ENCODE assay signal across 37 cellular contexts in genomic region chr4:79934660-79935059, GRCh38.
"Had no signal": no experiment of that assay in that cellular context is flagged by ENCODE, and none has a peak within 500 bp of the region (broad histone marks: within the 10 kb centered on the region; RNA-seq: fewer than 3 reads in every experiment).

No MANE protein-coding gene starts in this region.

- H3K36me3 ChIP-seq: adrenal gland, brain microvascular endothelial cell, breast epithelium had no signal

- H3K27ac ChIP-seq: adrenal gland, body of pancreas, brain microvascular endothelial cell, breast epithelium, VCaP had no signal

- H3K4me3 Mint-ChIP-seq: activated B cell treated with CpG ODN at 0.5 μM for 24 hours; activated CD4-positive, alpha-beta memory T cell treated with anti-CD3 and anti-CD28 coated beads for 36 hours; activated CD4-positive, alpha-beta T cell treated with anti-CD3 and anti-CD28 coated beads, Interleukin-2, amount 10 ng/mL, durations not matched to agents 24 days and 14 days; activated CD8-positive, alpha-beta T cell treated with anti-CD3 and anti-CD28 coated beads for 36 hours; activated naive CD4-positive, alpha-beta T cell treated with anti-CD3 and anti-CD28 coated beads for 36 hours; activated naive CD8-positive, alpha-beta T cell treated with anti-CD3 and anti-CD28 coated beads for 36 hours; activated T-cell treated with anti-CD3 and anti-CD28 coated beads, Interleukin-2, amount 50 U/mL, for 4 hours; activated T-cell treated with anti-CD3 and anti-CD28 coated beads, Interleukin-2, amount 50 U/mL, for 72 hours; activated T-helper 1 cell treated with anti-CD3 and anti-CD28 coated beads, Interleukin-12 subunit alpha, Interleukin-12 subunit beta, Interleukin-2, Interleukin-4 antibody, amounts not matched to agents 30 ng/mL and 10 ng/mL and 1 ng/mL, durations not matched to agents 14 hours and 24 hours and 36 hours; activated T-helper 17 cell treated with anti-CD3 and anti-CD28 coated beads, Interleukin-2, amount 50 U/mL, for 72 hours; central memory CD8-positive, alpha-beta T cell; T-helper 1 cell treated with Interleukin-12 subunit alpha and Interleukin-12 subunit beta and Interleukin-4 antibody, amounts not matched to agents 30 μg/mL and 1 μg/mL, for 36 hours; T-helper 2 cell treated with Interferon-gamma antibody and Interleukin-4, amounts not matched to agents 5 μg/mL and 100 μg/mL, for 36 hours had no signal

- ATAC-seq: activated CD8-positive, alpha-beta T cell treated with anti-CD3 and anti-CD28 coated beads for 36 hours; activated naive CD4-positive, alpha-beta T cell treated with anti-CD3 and anti-CD28 coated beads, Interleukin-2, amount 50 U/mL, for 72 hours; activated T-cell treated with anti-CD3 and anti-CD28 coated beads, Interleukin-2, amount 50 U/mL, for 4 hours; activated T-cell treated with anti-CD3 and anti-CD28 coated beads, Interleukin-2, amount 50 U/mL, for 72 hours; activated T-helper 17 cell treated with anti-CD3 and anti-CD28 coated beads, Interleukin-2, amount 50 U/mL, for 72 hours; body of pancreas had no signal

- H3K4me1 Mint-ChIP-seq: activated B cell treated with CpG ODN at 0.5 μM for 24 hours; activated CD4-positive, alpha-beta T cell treated with anti-CD3 and anti-CD28 coated beads, Interleukin-2, amount 10 ng/mL, durations not matched to agents 24 days and 14 days; activated naive CD8-positive, alpha-beta T cell treated with anti-CD3 and anti-CD28 coated beads for 36 hours; activated T-helper 17 cell treated with anti-CD3 and anti-CD28 coated beads, Interleukin-2, amount 50 U/mL, for 72 hours; central memory CD8-positive, alpha-beta T cell had no signal

- H3K36me3 Mint-ChIP-seq: activated CD4-positive, alpha-beta memory T cell treated with anti-CD3 and anti-CD28 coated beads for 36 hours; activated naive CD4-positive, alpha-beta T cell treated with anti-CD3 and anti-CD28 coated beads, Interleukin-2, amount 50 U/mL, for 72 hours; activated naive CD8-positive, alpha-beta T cell treated with anti-CD3 and anti-CD28 coated beads for 36 hours had no signal

- H3K27me3 ChIP-seq: adrenal gland, body of pancreas, brain microvascular endothelial cell, breast epithelium had no signal

- FAIRE-seq: astrocyte, TTC549 had no signal

- H3K27ac Mint-ChIP-seq: activated B cell treated with CpG ODN at 0.5 μM for 24 hours; activated CD4-positive, alpha-beta memory T cell treated with anti-CD3 and anti-CD28 coated beads for 36 hours; activated CD4-positive, alpha-beta T cell treated with anti-CD3 and anti-CD28 coated beads, Interleukin-2, amount 10 ng/mL, durations not matched to agents 24 days and 14 days; activated CD8-positive, alpha-beta T cell treated with anti-CD3 and anti-CD28 coated beads for 36 hours; activated naive CD4-positive, alpha-beta T cell treated with anti-CD3 and anti-CD28 coated beads for 36 hours; activated naive CD4-positive, alpha-beta T cell treated with anti-CD3 and anti-CD28 coated beads, Interleukin-2, amount 50 U/mL, for 72 hours; activated naive CD8-positive, alpha-beta T cell treated with anti-CD3 and anti-CD28 coated beads for 36 hours; activated T-cell treated with anti-CD3 and anti-CD28 coated beads, Interleukin-2, amount 50 U/mL, for 72 hours; activated T-helper 1 cell treated with anti-CD3 and anti-CD28 coated beads, Interleukin-12 subunit alpha, Interleukin-12 subunit beta, Interleukin-2, Interleukin-4 antibody, amounts not matched to agents 30 ng/mL and 10 ng/mL and 1 ng/mL, durations not matched to agents 14 hours and 24 hours and 36 hours; activated T-helper 17 cell treated with anti-CD3 and anti-CD28 coated beads, Interleukin-2, amount 50 U/mL, for 72 hours; T-helper 1 cell treated with Interleukin-12 subunit alpha and Interleukin-12 subunit beta and Interleukin-4 antibody, amounts not matched to agents 30 μg/mL and 1 μg/mL, for 36 hours; T-helper 2 cell treated with Interferon-gamma antibody and Interleukin-4, amounts not matched to agents 5 μg/mL and 100 μg/mL, for 36 hours had no signal

- H3K4me3 ChIP-seq: adrenal gland, body of pancreas, breast epithelium had no signal

- H3K9me3 Mint-ChIP-seq: activated B cell treated with CpG ODN at 0.5 μM for 24 hours; activated CD4-positive, alpha-beta memory T cell treated with anti-CD3 and anti-CD28 coated beads for 36 hours; activated CD4-positive, alpha-beta T cell treated with anti-CD3 and anti-CD28 coated beads, Interleukin-2, amount 10 ng/mL, durations not matched to agents 24 days and 14 days; activated CD8-positive, alpha-beta T cell treated with anti-CD3 and anti-CD28 coated beads for 36 hours; activated naive CD4-positive, alpha-beta T cell treated with anti-CD3 and anti-CD28 coated beads for 36 hours; activated naive CD4-positive, alpha-beta T cell treated with anti-CD3 and anti-CD28 coated beads, Interleukin-2, amount 50 U/mL, for 72 hours; activated naive CD8-positive, alpha-beta T cell treated with anti-CD3 and anti-CD28 coated beads for 36 hours; activated T-cell treated with anti-CD3 and anti-CD28 coated beads, Interleukin-2, amount 50 U/mL, for 4 hours; activated T-cell treated with anti-CD3 and anti-CD28 coated beads, Interleukin-2, amount 50 U/mL, for 72 hours; activated T-helper 1 cell treated with anti-CD3 and anti-CD28 coated beads, Interleukin-12 subunit alpha, Interleukin-12 subunit beta, Interleukin-2, Interleukin-4 antibody, amounts not matched to agents 30 ng/mL and 10 ng/mL and 1 ng/mL, durations not matched to agents 14 hours and 24 hours and 36 hours; activated T-helper 17 cell treated with anti-CD3 and anti-CD28 coated beads, Interleukin-2, amount 50 U/mL, for 72 hours; central memory CD8-positive, alpha-beta T cell; T-helper 1 cell treated with Interleukin-12 subunit alpha and Interleukin-12 subunit beta and Interleukin-4 antibody, amounts not matched to agents 30 μg/mL and 1 μg/mL, for 36 hours; T-helper 2 cell treated with Interferon-gamma antibody and Interleukin-4, amounts not matched to agents 5 μg/mL and 100 μg/mL, for 36 hours had no signal

- H3K4me1 ChIP-seq: adrenal gland, body of pancreas, breast epithelium had no signal

- DNase-seq: activated B cell treated with CpG ODN at 0.5 μM for 24 hours; activated CD4-positive, alpha-beta memory T cell treated with anti-CD3 and anti-CD28 coated beads for 36 hours; activated CD4-positive, alpha-beta T cell treated with anti-CD3 and anti-CD28 coated beads for 4 hours; activated CD4-positive, alpha-beta T cell treated with anti-CD3 and anti-CD28 coated beads, Interleukin-2, amount 10 ng/mL, durations not matched to agents 24 days and 14 days; activated CD4-positive, alpha-beta T cell treated with anti-CD3 and anti-CD28 coated beads, Interleukin-2, amount 50 U/mL, for 1 hour; activated CD4-positive, alpha-beta T cell treated with anti-CD3 and anti-CD28 coated beads, Interleukin-2, amount 50 U/mL, for 4 hours; activated CD4-positive, CD25-positive, alpha-beta regulatory T cell treated with anti-CD3 and anti-CD28 coated beads, Interleukin-2, amount 50 U/mL, for 72 hours; activated CD8-positive, alpha-beta memory T cell treated with anti-CD3 and anti-CD28 coated beads, Interleukin-2, amount 50 U/mL, for 4 hours; activated CD8-positive, alpha-beta T cell treated with anti-CD3 and anti-CD28 coated beads for 36 hours; activated effector memory CD4-positive, alpha-beta T cell treated with anti-CD3 and anti-CD28 coated beads, Interleukin-2, amount 50 U/mL, for 16 hours; activated gamma-delta T cell treated with Interleukin-2 at 50 U/mL for 16 hours; activated naive CD4-positive, alpha-beta T cell; activated naive CD4-positive, alpha-beta T cell treated with anti-CD3 and anti-CD28 coated beads for 36 hours; activated naive CD4-positive, alpha-beta T cell treated with anti-CD3 and anti-CD28 coated beads, Interleukin-2, amount 50 U/mL, for 16 hours; activated naive CD8-positive, alpha-beta T cell treated with anti-CD3 and anti-CD28 coated beads for 36 hours; activated T-cell treated with anti-CD3 and anti-CD28 coated beads for 4 hours; activated T-cell treated with anti-CD3 and anti-CD28 coated beads, Interleukin-2, amount 50 U/mL, for 1 hour; activated T-cell treated with anti-CD3 and anti-CD28 coated beads, Interleukin-2, amount 50 U/mL, for 4 hours; activated T-cell treated with anti-CD3 and anti-CD28 coated beads, Interleukin-2, amount 50 U/mL, for 72 hours; adrenal gland; amniotic stem cell; aorta; body of pancreas; brain microvascular endothelial cell; cerebellar nuclear complex; T-helper 2 cell; T-helper 9 cell had no signal

- H3K27me3 Mint-ChIP-seq: activated B cell treated with CpG ODN at 0.5 μM for 24 hours; activated CD4-positive, alpha-beta memory T cell treated with anti-CD3 and anti-CD28 coated beads for 36 hours; activated CD4-positive, alpha-beta T cell treated with anti-CD3 and anti-CD28 coated beads, Interleukin-2, amount 10 ng/mL, durations not matched to agents 24 days and 14 days; activated CD8-positive, alpha-beta T cell treated with anti-CD3 and anti-CD28 coated beads for 36 hours; activated naive CD8-positive, alpha-beta T cell treated with anti-CD3 and anti-CD28 coated beads for 36 hours; activated T-helper 17 cell treated with anti-CD3 and anti-CD28 coated beads, Interleukin-2, amount 50 U/mL, for 72 hours; central memory CD8-positive, alpha-beta T cell had no signal

- H3K9me3 ChIP-seq: adrenal gland, body of pancreas, breast epithelium had no signal
